13 cellular contexts compared by ENCODE assay signal in the genomic region with DNA sequence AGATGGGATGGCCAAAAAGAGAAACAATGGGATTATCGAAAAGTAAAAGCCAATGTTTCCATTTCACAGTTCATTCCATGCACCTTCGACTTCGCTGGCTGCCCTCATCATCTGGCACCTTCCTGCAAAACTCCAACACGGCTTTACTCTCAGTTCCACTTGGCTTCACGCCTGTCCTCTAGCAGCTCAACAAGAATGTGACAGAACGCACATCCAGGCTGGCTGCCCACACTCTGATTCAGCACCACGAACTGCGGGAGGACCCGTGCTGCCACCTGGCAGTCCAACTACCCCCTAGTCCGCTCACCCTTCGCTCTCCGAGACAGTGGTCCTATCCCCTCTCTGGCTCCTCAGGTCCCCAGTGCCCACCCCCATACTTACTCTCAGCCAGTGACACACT. TPM values are rescaled to one million over a fixed set of nuclear protein-coding genes. Genes with fewer than 3 reads are reported as not detected.
DNase-seq lines count a peak whose midpoint lies in the region; ATAC-seq and TF ChIP-seq lines count a peak whose summit lies in the region.
"Had no signal": no experiment of that assay in that cellular context is flagged by ENCODE, and none has a peak within 500 bp of the region (broad histone marks: within the 10 kb centered on the region; RNA-seq: fewer than 3 reads in every experiment).

No MANE protein-coding gene starts in this region.

- H3K27ac ChIP-seq in left lung (no peak overlapping the region), skeletal muscle tissue (ENCODE audit: low read depth, low read length) (no peak overlapping the region)

- TF ChIP-seq CTCF in left lung (IDR thresholded peaks at IDR 0.05): no peak

- H3K9me3 Mint-ChIP-seq in activated CD4-positive, alpha-beta T cell treated with anti-CD3 and anti-CD28 coated beads for 36 hours (ENCODE audit: low read depth): no peaks in the 10 kb centered on the region
- H3K9me3 Mint-ChIP-seq: activated naive CD4-positive, alpha-beta T cell treated with anti-CD3 and anti-CD28 coated beads for 36 hours had no signal

- peaks cover 3 to 16% of the 10 kb centered on the region in 2 donors for H3K4me1 ChIP-seq in left lung
- peaks cover 29 to 42% (median 29%) of the 10 kb centered on the region in 3 donors for H3K4me1 ChIP-seq in skeletal muscle tissue (ENCODE audit: control insufficient read depth in 3 of 3, insufficient read depth in 3 of 3, low read length in 3 of 3)

- H3K27ac Mint-ChIP-seq in activated CD4-positive, alpha-beta T cell treated with anti-CD3 and anti-CD28 coated beads for 36 hours: no peak overlapping the region
- H3K27ac Mint-ChIP-seq: activated naive CD4-positive, alpha-beta T cell treated with anti-CD3 and anti-CD28 coated beads for 36 hours had no signal

- H3K27me3 Mint-ChIP-seq in activated CD4-positive, alpha-beta T cell treated with anti-CD3 and anti-CD28 coated beads for 36 hours: peaks cover 4% of the 10 kb centered on the region

- POLR2A ChIA-PET in activated CD4-positive, alpha-beta T cell treated with anti-CD3 and anti-CD28 coated beads for 36 hours (lab: Charles Lee): no interaction called here

- no peaks in the 10 kb centered on the region for H3K36me3 ChIP-seq in left lung
- no peaks in the 10 kb centered on the region for H3K36me3 ChIP-seq in skeletal muscle tissue (ENCODE audit: control insufficient read depth in 3 of 3, insufficient read depth in 3 of 3, low read length in 3 of 3)

- no peaks in the 10 kb centered on the region for H3K27me3 ChIP-seq in left lung
- no peaks in the 10 kb centered on the region for H3K27me3 ChIP-seq in skeletal muscle tissue (ENCODE audit: control insufficient read depth in 3 of 3, insufficient read depth in 3 of 3, low read length in 3 of 3)

- peak; percentile 61 for ATAC-seq in left lung
- ATAC-seq in activated CD4-positive, alpha-beta T cell treated with anti-CD3 and anti-CD28 coated beads for 36 hours: no peak

- intact Hi-C loops in left lung (cut with DNase I): no loop called here
- intact Hi-C loops in activated CD4-positive, alpha-beta T cell treated with anti-CD3 and anti-CD28 coated beads for 36 hours (cut with DNase I, micrococcal nuclease): no loop called here

- H3K36me3 Mint-ChIP-seq in activated CD4-positive, alpha-beta T cell treated with anti-CD3 and anti-CD28 coated beads for 36 hours (ENCODE audit: low read depth): no peaks in the 10 kb centered on the region

- H3K4me3 Mint-ChIP-seq in activated CD4-positive, alpha-beta T cell treated with anti-CD3 and anti-CD28 coated beads for 36 hours: no peak overlapping the region
- H3K4me3 Mint-ChIP-seq: activated naive CD4-positive, alpha-beta T cell treated with anti-CD3 and anti-CD28 coated beads for 36 hours had no signal

- H3K4me1 Mint-ChIP-seq in activated CD4-positive, alpha-beta T cell treated with anti-CD3 and anti-CD28 coated beads for 36 hours: peaks cover 3% of the 10 kb centered on the region

- DNase-seq in M059J (ENCODE audit: low read depth): peak; percentile 46
- peak; percentile 54 for DNase-seq in cerebellum (ENCODE audit: low spot score)
- peak in 1 of 2 donors; percentile 43 for DNase-seq in left lung
- no peak for DNase-seq in NCI-H146 (lab: John Stamatoyannopoulos, UW)
- DNase-seq in activated CD4-positive, alpha-beta T cell treated with anti-CD3 and anti-CD28 coated beads for 36 hours: no peak
- DNase-seq in iPS-NIHi11 (ENCODE audit: low spot score): no peak
- DNase-seq in H4 (ENCODE audit: low spot score): no peak
- DNase-seq: activated CD4-positive, alpha-beta T cell treated with anti-CD3 and anti-CD28 coated beads for 48 hours; activated naive CD4-positive, alpha-beta T cell treated with anti-CD3 and anti-CD28 coated beads for 36 hours; Calu3; effector CD4-positive, alpha-beta T cell; SK-N-SH had no signal

- H3K9ac ChIP-seq in skeletal muscle tissue (ENCODE audit: low read depth in 1 of 3, low read length in 3 of 3): peak overlapping the region in 2 of 3 donors; percentile 5 to 33
- H3K9ac ChIP-seq: SK-N-SH had no signal

- H3K9me3 ChIP-seq in left lung (no peaks in the 10 kb centered on the region), skeletal muscle tissue (ENCODE audit: control insufficient read depth in 3 of 3, low read length in 3 of 3) (no peaks in the 10 kb centered on the region)
- H3K9me3 ChIP-seq: SK-N-SH had no signal

- H3K4me3 ChIP-seq in left lung: no peak overlapping the region
- peak overlapping the region in 2 of 3 donors; percentile 54 to 58 for H3K4me3 ChIP-seq in skeletal muscle tissue (ENCODE audit: low read length in 3 of 3)

- CTCF ChIA-PET in activated CD4-positive, alpha-beta T cell treated with anti-CD3 and anti-CD28 coated beads for 36 hours (lab: Charles Lee): interaction anchor here (0.6 to 1.2 kb wide), 3 partner anchors 185 to 453 kb away, joined by 3 to 4 read pairs (median 3); no protein-coding TSS in a partner anchor

RNA-seq across cellular contexts. Expression of gene ATP7B, which starts 11.7 kb away (rescaled TPM):
- total RNA-seq in M059J (2014; rRNA removed; shearing (Covaris generic)): 0.52 and 0.94 TPM in 2 replicates
- total RNA-seq in cerebellum (22.4 TPM), left lung (1 to 10 TPM; 5.9 to 7.2 TPM), skeletal muscle tissue (6.3 TPM)
- 1 to 10 TPM; 1.1 to 1.4 TPM for total RNA-seq in activated CD4-positive, alpha-beta T cell treated with anti-CD3 and anti-CD28 coated beads for 36 hours
- 1.8 and 2.4 TPM in 2 replicates for total RNA-seq in H4 (2014; rRNA removed; shearing (Covaris generic))

RNA-seq across cellular contexts. Expression of gene ALG11, which starts 12.7 kb away (rescaled TPM):
- 20.7 and 26.1 TPM in 2 replicates for total RNA-seq in M059J (2014; rRNA removed; shearing (Covaris generic))
- 24.0 TPM for total RNA-seq in cerebellum
- 10 to 100 TPM; 31.2 to 31.9 TPM for total RNA-seq in left lung
- 25.1 TPM for total RNA-seq in skeletal muscle tissue
- total RNA-seq in activated CD4-positive, alpha-beta T cell treated with anti-CD3 and anti-CD28 coated beads for 36 hours: 10 to 100 TPM; 14.1 to 18.1 TPM
- 17.6 and 22.3 TPM in 2 replicates for total RNA-seq in H4 (2014; rRNA removed; shearing (Covaris generic))

RNA-seq across cellular contexts. Expression of gene UTP14C, which starts 25.0 kb away (rescaled TPM):
- 4.6 and 10.7 TPM in 2 replicates for total RNA-seq in M059J (2014; rRNA removed; shearing (Covaris generic))
- total RNA-seq in cerebellum (20.6 TPM), left lung (10 to 100 TPM; 16.9 to 18.2 TPM), skeletal muscle tissue (12.5 TPM)
- total RNA-seq in activated CD4-positive, alpha-beta T cell treated with anti-CD3 and anti-CD28 coated beads for 36 hours: 1 to 10 TPM; 6.1 to 7.6 TPM
- 4.2 and 5.0 TPM in 2 replicates for total RNA-seq in H4 (2014; rRNA removed; shearing (Covaris generic))

Comparison
In these comparisons a context has a peak if more than half of its experiments do, and no peak if none do; other contexts are left out.
1. DNase-seq: peak in M059J (single experiment) and cerebellum (single experiment); none in NCI-H146 (single experiment), activated CD4-positive, alpha-beta T cell treated with anti-CD3 and anti-CD28 coated beads for 36 hours (single experiment), iPS-NIHi11 (single experiment) and H4 (single experiment).
2. H3K4me3 ChIP-seq: peak in skeletal muscle tissue (2 of 3); none in left lung (0 of 2).